Comparison of ENCODE assay signal across 8 cellular contexts in genomic region chr17:50266384-50267073, GRCh38. TPM values are rescaled to one million over a fixed set of nuclear protein-coding genes. Genes with fewer than 3 reads are reported as not detected.
DNase-seq lines count a peak whose midpoint lies in the region; ATAC-seq, FAIRE-seq and TF ChIP-seq lines count a peak whose summit lies in the region.

No MANE protein-coding gene starts in this region.

- no peaks in the 10 kb centered on the region for H3K9me3 ChIP-seq in endothelial cell of umbilical vein (replicated peaks; ENCODE audit: control insufficient read depth, insufficient read depth, low read length)

- H3K9ac ChIP-seq in endothelial cell of umbilical vein (replicated peaks; ENCODE audit: extremely low read depth, insufficient read depth, low read length) (no peak overlapping the region), rectal smooth muscle tissue (ENCODE audit: low read length) (no peak overlapping the region)

- no peaks in the 10 kb centered on the region for H3K79me2 ChIP-seq in endothelial cell of umbilical vein (ENCODE audit: control insufficient read depth, insufficient read depth, low read length)

- CTCF ChIA-PET in endothelial cell of umbilical vein (lab: Charles Lee), result interaction anchor here (0.9 to 11.4 kb wide), 5 partner anchors 11 to 68 kb away, joined by 3 to 236 read pairs (median 3); partner anchors contain the start of gene COL1A1

- ATAC-seq in HG02642 (IDR thresholded peaks at IDR 0.05; ENCODE audit: poor library complexity, unreplicated experiment), result no peak
- ATAC-seq in HG03432 (IDR thresholded peaks at IDR 0.05; ENCODE audit: unreplicated experiment), result no peak

- FAIRE-seq in endothelial cell of umbilical vein (lab: Jason Lieb, UNC), result peak; percentile 90

- POLR2A ChIA-PET in endothelial cell of umbilical vein (lab: Charles Lee), result no interaction called here

- no peak for TF ChIP-seq CTCF in endothelial cell of umbilical vein (IDR thresholded peaks at IDR 0.05; ENCODE audit: extremely low read depth in 1 of 2, insufficient read depth in 1 of 2, low read depth in 1 of 2, low read length in 2 of 2)

- peak; percentile 94 for DNase-seq in Daoy (ENCODE audit: low read depth)
- DNase-seq in NCI-H345 (lab: John Stamatoyannopoulos, UW), result peak; percentile 56
- DNase-seq in endothelial cell of umbilical vein (ENCODE audit: low read depth, low spot score), result peak; percentile 59
- DNase-seq in amygdala (lab: John Stamatoyannopoulos, UW), result no peak
- no peak for DNase-seq in NCI-H524 (lab: John Stamatoyannopoulos, UW)

- no TSS peak for BruUV-seq in endothelial cell of umbilical vein (replicated peaks; lab: Mats Ljungman, UMichigan)

- H3K36me3 ChIP-seq in endothelial cell of umbilical vein (ENCODE audit: control insufficient read depth in 2 of 2, extremely low read depth in 1 of 2, insufficient read depth in 2 of 2, low read length in 2 of 2), result no peaks in the 10 kb centered on the region
- no peaks in the 10 kb centered on the region for H3K36me3 ChIP-seq in rectal smooth muscle tissue (ENCODE audit: control insufficient read depth, insufficient read depth, low read length)

- no peak overlapping the region for H3K4me3 ChIP-seq in endothelial cell of umbilical vein (replicated peaks in 1 of 3; ENCODE audit: insufficient read depth in 1 of 3, low read depth in 1 of 3, low read length in 3 of 3)
- no peak overlapping the region for H3K4me3 ChIP-seq in rectal smooth muscle tissue (ENCODE audit: low read length)

- H3K4me1 ChIP-seq in endothelial cell of umbilical vein (ENCODE audit: control insufficient read depth, extremely low read depth, insufficient read depth, low read length), result peaks cover 6% of the 10 kb centered on the region
- peaks cover 31% of the 10 kb centered on the region for H3K4me1 ChIP-seq in rectal smooth muscle tissue (ENCODE audit: control insufficient read depth, insufficient read depth, low read length)

- no peak for TF ChIP-seq POLR2A in endothelial cell of umbilical vein (IDR thresholded peaks at IDR 0.05; ENCODE audit: low read depth, low read length)

- no peaks in the 10 kb centered on the region for H3K9me1 ChIP-seq in endothelial cell of umbilical vein (replicated peaks; ENCODE audit: control insufficient read depth, extremely low read depth, insufficient read depth, low read length)

- peaks cover 3 to 7% of the 10 kb centered on the region in 2 experiments for H3K27me3 ChIP-seq in endothelial cell of umbilical vein (ENCODE audit: control insufficient read depth in 2 of 2, insufficient read depth in 2 of 2, low read length in 2 of 2)
- no peaks in the 10 kb centered on the region for H3K27me3 ChIP-seq in rectal smooth muscle tissue (ENCODE audit: control insufficient read depth, insufficient read depth, low read length)

- no peak overlapping the region for H2AFZ ChIP-seq in endothelial cell of umbilical vein (ENCODE audit: low read depth, low read length)

- intact Hi-C loops in endothelial cell of umbilical vein (cut with micrococcal nuclease), result loop anchor here (2.0 to 10.0 kb wide), 2 partner anchors 56 to 152 kb away; no protein-coding TSS in a partner anchor

- no peaks in the 10 kb centered on the region for H4K20me1 ChIP-seq in endothelial cell of umbilical vein (replicated peaks; ENCODE audit: control insufficient read depth, extremely low read depth, insufficient read depth, low read length)

- H3K27ac ChIP-seq in endothelial cell of umbilical vein (ENCODE audit: insufficient read depth, low read depth, low read length) (no peak overlapping the region), rectal smooth muscle tissue (ENCODE audit: low read depth, low read length) (peak overlapping the region; percentile 19)

- dilution Hi-C loops in endothelial cell of umbilical vein (cut with MboI; ENCODE audit: extremely low pct_ligation_motif_present, low sequenced_read_pairs), result no loop called here

- no peak overlapping the region for H3K4me2 ChIP-seq in endothelial cell of umbilical vein (ENCODE audit: insufficient read depth, low read length)

TF ChIP-seq in endothelial cell of umbilical vein, 7 proteins besides CTCF, POLR2A, EP300 and RAD21:
- no peak for TF ChIP-seq POLR2AphosphoS5 (IDR thresholded peaks at IDR 0.05; ENCODE audit: insufficient read depth, low read depth, low read length)
- TF ChIP-seq EZH2 (IDR thresholded peaks at IDR 0.05; ENCODE audit: borderline replicate concordance, low read depth, low read length, severe bottlenecking), result no peak
- no peak for TF ChIP-seq MYC (IDR thresholded peaks at IDR 0.05; ENCODE audit: low read depth, low read length)
- no peak for TF ChIP-seq GATA2 (IDR thresholded peaks at IDR 0.05; ENCODE audit: insufficient read depth, insufficient read length, low read depth, low read length)
- no peak for TF ChIP-seq FOS (IDR thresholded peaks at IDR 0.05; ENCODE audit: borderline replicate concordance, insufficient read depth, low read length)
- no peak for TF ChIP-seq MAX (IDR thresholded peaks at IDR 0.05; ENCODE audit: insufficient read depth, insufficient read length)
- TF ChIP-seq JUN (IDR thresholded peaks at IDR 0.05; ENCODE audit: borderline replicate concordance, insufficient read depth, insufficient read length, low read depth), result no peak

RNA-seq across cellular contexts. Expression of gene TMEM92, which starts 7.7 kb away (rescaled TPM):
- total RNA-seq in Daoy (2014; rRNA removed; shearing (Covaris generic)), result 1.7 and 6.7 TPM in 2 replicates
- total RNA-seq in endothelial cell of umbilical vein, result not detected in 2 replicates
- polyA plus RNA-seq in endothelial cell of umbilical vein, result 0.03 and 0.06 TPM in 2 replicates
- 0.01 TPM in 1 of 2 replicates, not detected in the other for polyA plus RNA-seq in endothelial cell of umbilical vein (2011; cell fraction: cytosol; rRNA removed)
- not detected in 2 replicates for polyA plus RNA-seq in endothelial cell of umbilical vein (2011; cell fraction: nucleus; rRNA removed)
- 0.12 and 0.70 TPM in 2 replicates for polyA plus RNA-seq in endothelial cell of umbilical vein (2012)
- polyA minus RNA-seq in endothelial cell of umbilical vein, result not detected in 2 replicates
- polyA minus RNA-seq in endothelial cell of umbilical vein (2011; cell fraction: cytosol; rRNA and poly(A)+ RNA removed), result 3.4 TPM
- polyA minus RNA-seq in endothelial cell of umbilical vein (2011; cell fraction: nucleus; rRNA and poly(A)+ RNA removed), result not detected in 2 replicates

Comparison
In these comparisons a context has a peak if more than half of its experiments do, and no peak if none do; other contexts are left out.
1. DNase-seq: peak in Daoy (single experiment), NCI-H345 (single experiment) and endothelial cell of umbilical vein (single experiment); none in amygdala (0 of 56) and NCI-H524 (0 of 2).